In genomic region chr11:10659339-10660216, GRCh38 we compare ENCODE assay signal across 7 cellular contexts. TPM values are rescaled to one million over a fixed set of nuclear protein-coding genes. Genes with fewer than 3 reads are reported as not detected.
DNase-seq lines count a peak whose midpoint lies in the region; ATAC-seq and TF ChIP-seq lines count a peak whose summit lies in the region.

No MANE protein-coding gene starts in this region.

- H3K4me1 ChIP-seq in spleen, result peaks cover 30 to 74% (median 51%) of the 10 kb centered on the region in 6 donors

- no peak for TF ChIP-seq POLR2A in spleen (IDR thresholded peaks at IDR 0.05)

- TF ChIP-seq CTCF in spleen (IDR thresholded peaks at IDR 0.05 in 8 of 11, conservative IDR thresholded peaks at IDR 0.05 in 3 of 11) (no peak), GM20000 (IDR thresholded peaks at IDR 0.05; ENCODE audit: extremely low read depth, missing control alignments) (no peak)

- H3K27ac ChIP-seq in spleen, result peak overlapping the region; percentile 42 to 83 (median 73)

- no peaks in the 10 kb centered on the region for H3K36me3 ChIP-seq in spleen

- no peak overlapping the region for H3K4me3 ChIP-seq in spleen

- 36 to 53% (median 39%) methylated on average over 12 to 13 of the region's 13 CpGs for WGBS in spleen, 5 donors

- H3K27me3 ChIP-seq in spleen (replicated peaks in 1 of 7), result no peaks in the 10 kb centered on the region

- CTCF ChIA-PET in HEK293T (lab: Yijun Ruan, JAX), result interaction anchor here (0.6 kb wide), 1 partner anchor 251 kb away, joined by 3 read pairs; no protein-coding TSS in a partner anchor

- no peaks in the 10 kb centered on the region for H3K9me3 ChIP-seq in spleen

- intact Hi-C loops in left cardiac atrium (cut with DNase I) (loop anchor here in 1 of 2 donors (5.0 to 10.0 kb wide), 3 partner anchors 97 to 255 kb away; no protein-coding TSS in a partner anchor), spleen (cut with DNase I; ENCODE audit: low total_unique reads) (loop anchor here (5.0 to 10.0 kb wide), 2 partner anchors 78 to 145 kb away; no protein-coding TSS in a partner anchor)

- peak; percentile 14 for DNase-seq in HEK293T (ENCODE audit: extremely low spot score)
- peak; percentile 91 for DNase-seq in SW480 (ENCODE audit: low spot score)
- DNase-seq in left cardiac atrium, result no peak
- DNase-seq in spleen, result no peak
- DNase-seq in iPS-NIHi11 (ENCODE audit: low spot score), result no peak
- no peak for DNase-seq in GM20000 (ENCODE audit: low spot score)

- ATAC-seq in left cardiac atrium, result peak; percentile 21 to 73
- no peak for ATAC-seq in GM18861 (IDR thresholded peaks at IDR 0.05; ENCODE audit: unreplicated experiment)

- POLR2A ChIA-PET in HEK293T (lab: Yijun Ruan, JAX), result no interaction called here

TF ChIP-seq in HEK293T, 16 proteins besides CTCF, POLR2A, EP300 and RAD21:
- TF ChIP-seq PKNOX1 (IDR thresholded peaks at IDR 0.05) (peak; percentile 62), SP1 (IDR thresholded peaks at IDR 0.05) (no peak)
TF ChIP-seq in HEK293T: peak in this region for 1.

RNA-seq across cellular contexts. Expression of gene IRAG1, which starts 34.0 kb away (rescaled TPM):
- total RNA-seq in left cardiac atrium (10 to 100 TPM in 1 of 2 donors, 1 to 10 TPM in 1; 9.7 to 15.6 TPM), spleen (10 to 100 TPM in 5 of 7 donors, 1 to 10 TPM in 2; 4.9 to 15.6 (median 12.2) TPM)
- polyA plus RNA-seq in spleen, result 1 to 10 TPM; 2.8 to 3.3 (median 3.1) TPM

Comparison
In these comparisons a context has a peak if more than half of its experiments do, and no peak if none do; other contexts are left out.
1. DNase-seq: peak in HEK293T (single experiment) and SW480 (single experiment); none in left cardiac atrium (single experiment), spleen (single experiment), iPS-NIHi11 (single experiment) and GM20000 (single experiment).